8 cellular contexts compared by ENCODE assay signal in genomic region chr7:129169171-129169643, GRCh38. TPM values are rescaled to one million over a fixed set of nuclear protein-coding genes. Genes with fewer than 3 reads are reported as not detected.
DNase-seq lines count a peak whose midpoint lies in the region; ATAC-seq and TF ChIP-seq lines count a peak whose summit lies in the region.

No MANE protein-coding gene starts in this region.

- H3K9me3 ChIP-seq in parathyroid adenoma (ENCODE audit: control insufficient read depth, low read length) = no peaks in the 10 kb centered on the region

- no peaks in the 10 kb centered on the region for H3K79me2 ChIP-seq in parathyroid adenoma

- no TSS peak for BruUV-seq in Calu3 (replicated peaks; lab: Mats Ljungman, UMichigan)

- no peaks in the 10 kb centered on the region for H3K4me1 Mint-ChIP-seq in Calu3 (ENCODE audit: low read depth, unreplicated experiment)

- no peak for TF ChIP-seq CTCF in Calu3 (IDR thresholded peaks at IDR 0.05; ENCODE audit: unreplicated experiment)
- no peak for TF ChIP-seq CTCF in foreskin fibroblast (IDR thresholded peaks at IDR 0.05; ENCODE audit: low read depth, low read length)
- TF ChIP-seq CTCF in parathyroid adenoma (IDR thresholded peaks at IDR 0.05) = no peak

- H3K27me3 ChIP-seq in parathyroid adenoma (ENCODE audit: control insufficient read depth, insufficient read depth, low read length) = no peaks in the 10 kb centered on the region

- peak overlapping the region; percentile 31 for H3K4me2 ChIP-seq in parathyroid adenoma (ENCODE audit: low read length)

- no peaks in the 10 kb centered on the region for H3K4me1 ChIP-seq in parathyroid adenoma

- no peak overlapping the region for H3K27ac ChIP-seq in parathyroid adenoma

- H3K36me3 ChIP-seq in parathyroid adenoma (ENCODE audit: control insufficient read depth, insufficient read depth, low read length) = no peaks in the 10 kb centered on the region

- no peaks in the 10 kb centered on the region for H3K9me3 Mint-ChIP-seq in Calu3 (ENCODE audit: low read depth, unreplicated experiment)

- H3K4me3 ChIP-seq in foreskin fibroblast (ENCODE audit: low read depth in 1 of 2, low read length in 2 of 2) = peak overlapping the region; percentile 45
- H3K4me3 ChIP-seq in parathyroid adenoma (ENCODE audit: low read depth, low read length) = no peak overlapping the region

- peak overlapping the region; percentile 15 for H2AFZ ChIP-seq in parathyroid adenoma

- DNase-seq in Calu3 (peak; percentile 18), activated T-cell treated with anti-CD3 and anti-CD28 coated beads for 24 hours (ENCODE audit: low read depth) (peak; percentile 24), foreskin fibroblast (peak in 1 of 2 donors; percentile 35), pons (ENCODE audit: low spot score) (no peak), SIG-M5 (lab: John Stamatoyannopoulos, UW) (no peak)

- H3K36me3 Mint-ChIP-seq in Calu3 (ENCODE audit: insufficient read depth, unreplicated experiment) = peaks cover 8% of the 10 kb centered on the region

- intact Hi-C loops in Calu3 (cut with micrococcal nuclease; ENCODE audit: unreplicated experiment) = no loop called here

- no peak overlapping the region for H3K4me3 Mint-ChIP-seq in Calu3 (ENCODE audit: low read depth, unreplicated experiment)

- H3K9ac ChIP-seq in parathyroid adenoma = no peak overlapping the region

- no peak overlapping the region for H3K27ac Mint-ChIP-seq in Calu3 (ENCODE audit: unreplicated experiment)

- no peaks in the 10 kb centered on the region for H3K27me3 Mint-ChIP-seq in Calu3 (ENCODE audit: unreplicated experiment)

- peak; percentile 21 for ATAC-seq in HG02884 (IDR thresholded peaks at IDR 0.05; ENCODE audit: unreplicated experiment)
- ATAC-seq in GM18868 (IDR thresholded peaks at IDR 0.05; ENCODE audit: unreplicated experiment) = no peak

- CTCF ChIA-PET in Calu3 (lab: Charles Lee) = no interaction called here

RNA-seq across cellular contexts. Expression of gene SMO, which starts 19.2 kb away (rescaled TPM):
- 2.1 and 3.6 TPM in 2 replicates for total RNA-seq in Calu3 (2022)

RNA-seq across cellular contexts. Expression of gene TSPAN33, which starts 24.7 kb away (rescaled TPM):
- total RNA-seq in Calu3 (2022) = 12.4 and 13.4 TPM in 2 replicates

RNA-seq across cellular contexts. Expression of gene AHCYL2, which starts 55.6 kb away (rescaled TPM):
- 54.6 and 66.4 TPM in 2 replicates for total RNA-seq in Calu3 (2022)

Comparison
In these comparisons a context has a peak if more than half of its experiments do, and no peak if none do; other contexts are left out.
1. DNase-seq: peak in Calu3 (single experiment) and activated T-cell treated with anti-CD3 and anti-CD28 coated beads for 24 hours (single experiment); none in pons (single experiment) and SIG-M5 (single experiment).